In the genomic region with DNA sequence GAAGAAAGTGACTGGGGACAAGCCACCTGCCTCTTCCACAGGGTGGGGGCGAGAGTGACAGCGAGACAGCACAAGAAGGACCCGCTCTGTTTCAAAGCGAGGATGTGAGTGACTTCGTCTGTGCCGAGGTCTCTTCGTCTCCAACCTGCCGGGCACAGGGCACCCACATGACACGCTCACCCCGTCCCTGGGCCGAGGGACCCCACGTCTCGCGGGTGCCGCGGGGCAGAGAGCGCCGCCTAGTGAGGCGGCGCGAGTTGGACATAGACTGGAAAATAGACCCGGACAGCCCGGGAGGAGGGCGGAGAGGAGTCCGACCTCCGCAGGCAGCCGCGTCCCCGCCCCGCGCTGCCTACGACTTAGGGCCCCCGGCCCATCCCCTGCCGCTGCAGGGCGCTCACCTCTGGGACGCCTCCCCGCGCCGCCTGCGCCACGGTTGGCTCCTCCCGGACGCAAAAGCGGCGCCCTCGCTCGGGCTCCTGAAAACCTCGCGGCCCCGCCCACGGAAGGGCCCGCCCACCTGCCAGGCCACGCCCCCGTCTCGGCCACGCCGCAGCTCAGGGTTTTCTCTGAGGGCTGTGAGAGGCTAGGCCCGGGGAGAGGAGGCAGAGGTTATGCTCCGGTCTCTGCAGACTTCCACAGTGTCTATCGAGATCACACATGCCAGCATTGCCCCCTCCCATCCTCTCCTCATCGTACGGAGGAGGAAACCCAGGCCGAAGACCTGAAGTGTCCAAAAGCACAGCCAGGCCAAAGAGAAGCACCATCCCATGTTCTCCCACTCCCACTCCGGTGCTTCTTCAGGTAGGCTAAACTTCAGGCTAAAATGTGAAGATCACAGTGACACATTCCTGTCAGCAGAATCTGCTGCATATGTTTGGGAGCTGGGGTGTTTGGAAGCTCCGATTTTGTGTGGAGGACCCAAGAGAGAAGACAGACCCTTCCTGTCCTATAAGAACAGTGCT, we compare ENCODE assay signal across 8 cellular contexts. TPM values are rescaled to one million over a fixed set of nuclear protein-coding genes. Genes with fewer than 3 reads are reported as not detected.
DNase-seq lines count a peak whose midpoint lies in the region; TF ChIP-seq lines count a peak whose summit lies in the region.

A gene with protein sequence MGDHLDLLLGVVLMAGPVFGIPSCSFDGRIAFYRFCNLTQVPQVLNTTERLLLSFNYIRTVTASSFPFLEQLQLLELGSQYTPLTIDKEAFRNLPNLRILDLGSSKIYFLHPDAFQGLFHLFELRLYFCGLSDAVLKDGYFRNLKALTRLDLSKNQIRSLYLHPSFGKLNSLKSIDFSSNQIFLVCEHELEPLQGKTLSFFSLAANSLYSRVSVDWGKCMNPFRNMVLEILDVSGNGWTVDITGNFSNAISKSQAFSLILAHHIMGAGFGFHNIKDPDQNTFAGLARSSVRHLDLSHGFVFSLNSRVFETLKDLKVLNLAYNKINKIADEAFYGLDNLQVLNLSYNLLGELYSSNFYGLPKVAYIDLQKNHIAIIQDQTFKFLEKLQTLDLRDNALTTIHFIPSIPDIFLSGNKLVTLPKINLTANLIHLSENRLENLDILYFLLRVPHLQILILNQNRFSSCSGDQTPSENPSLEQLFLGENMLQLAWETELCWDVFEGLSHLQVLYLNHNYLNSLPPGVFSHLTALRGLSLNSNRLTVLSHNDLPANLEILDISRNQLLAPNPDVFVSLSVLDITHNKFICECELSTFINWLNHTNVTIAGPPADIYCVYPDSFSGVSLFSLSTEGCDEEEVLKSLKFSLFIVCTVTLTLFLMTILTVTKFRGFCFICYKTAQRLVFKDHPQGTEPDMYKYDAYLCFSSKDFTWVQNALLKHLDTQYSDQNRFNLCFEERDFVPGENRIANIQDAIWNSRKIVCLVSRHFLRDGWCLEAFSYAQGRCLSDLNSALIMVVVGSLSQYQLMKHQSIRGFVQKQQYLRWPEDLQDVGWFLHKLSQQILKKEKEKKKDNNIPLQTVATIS (minus strand): TSS at position 454 of the 965 bp plus-strand sequence. CDS start 30,217 bp downstream, outside the sequence.

- H2AFZ ChIP-seq in GM23248: peak within 1 kb of the TSS; percentile 82

- no peak within 1 kb of the TSS for H3K27ac ChIP-seq in DOHH2 (ENCODE audit: low read depth, low read length)
- H3K27ac ChIP-seq in GM23248: no peak within 1 kb of the TSS
- peak within 1 kb of the TSS; percentile 80 for H3K27ac ChIP-seq in suprapubic skin

- H3K4me3 ChIP-seq in DOHH2 (ENCODE audit: low read length) (peak within 1 kb of the TSS; percentile 57), GM23248 (peak within 1 kb of the TSS; percentile 83), suprapubic skin (peak within 1 kb of the TSS; percentile 68)

- DNase-seq in GM23248 (peak; percentile 78), LHCN-M2 (ENCODE audit: low read depth) (peak; percentile 29), SIG-M5 (lab: John Stamatoyannopoulos, UW) (peak; percentile 33), activated gamma-delta T cell (lab: John Stamatoyannopoulos, UW) (peak; percentile 68), germinal center (ENCODE audit: low spot score) (peak; percentile 87), nucleus accumbens (lab: John Stamatoyannopoulos, UW) (peak in 49 of 56 donors; percentile 20 to 83 (median 54)), suprapubic skin (ENCODE audit: low spot score in 2 of 2) (peak; percentile 89 to 94)

- H3K4me1 ChIP-seq in DOHH2 (ENCODE audit: control insufficient read depth, low read length) (peaks cover 6% of the 10 kb centered on the region), GM23248 (ENCODE audit: insufficient read depth) (peaks cover 3% of the 10 kb centered on the region), suprapubic skin (peaks cover 47% of the 10 kb centered on the region)

- TF ChIP-seq CTCF in DOHH2 (IDR thresholded peaks at IDR 0.05; ENCODE audit: low read depth, low read length, poor library complexity, severe bottlenecking): peak; percentile 59
- peak; percentile 38 to 71 for TF ChIP-seq CTCF in suprapubic skin (IDR thresholded peaks at IDR 0.05)

- H3K4me2 ChIP-seq in DOHH2 (ENCODE audit: low read length) (peak within 1 kb of the TSS; percentile 51), GM23248 (ENCODE audit: unreplicated experiment) (peak within 1 kb of the TSS; percentile 59)

- 14 to 31% methylated on average over 29 to 60 of the region's 65 CpGs for WGBS in GM23248 (ENCODE audit: low coverage in 1 of 2, low lambda C conversion rate in 2 of 2, missing lambda C conversion rate in 2 of 2), 2 experiments
- 30% methylated on average over 4 of the region's 65 CpGs for WGBS in suprapubic skin

- H3K79me2 ChIP-seq in DOHH2 (ENCODE audit: control insufficient read depth, low read length): no peaks in the 10 kb centered on the region
- no peaks in the 10 kb centered on the region for H3K79me2 ChIP-seq in GM23248 (ENCODE audit: insufficient read depth)

- no peaks in the 10 kb centered on the region for H3K36me3 ChIP-seq in DOHH2 (ENCODE audit: control insufficient read depth, low read length)
- H3K36me3 ChIP-seq in GM23248 (ENCODE audit: low read depth): no peaks in the 10 kb centered on the region
- H3K36me3 ChIP-seq in suprapubic skin: no peaks in the 10 kb centered on the region

- no peaks in the 10 kb centered on the region for H4K20me1 ChIP-seq in DOHH2 (ENCODE audit: control insufficient read depth, insufficient read depth, low read depth, low read length)
- no peaks in the 10 kb centered on the region for H4K20me1 ChIP-seq in GM23248 (ENCODE audit: insufficient read depth)

- TF ChIP-seq EP300 in suprapubic skin (IDR thresholded peaks at IDR 0.05): no peak

- no peaks in the 10 kb centered on the region for H3F3A ChIP-seq in DOHH2 (ENCODE audit: control insufficient read depth, insufficient read depth)
- no peaks in the 10 kb centered on the region for H3F3A ChIP-seq in GM23248 (ENCODE audit: insufficient read depth)

- in situ Hi-C loops in GM23248 (cut with MboI): no loop called here

- no peak for TF ChIP-seq POLR2A in suprapubic skin (IDR thresholded peaks at IDR 0.05)

- 0 out of 2 replicates have a peak within 1 kb of the TSS, but pooled peaks have one; percentile 34 for H3K9ac ChIP-seq in GM23248

- H3K9me2 ChIP-seq in DOHH2 (replicated peaks; ENCODE audit: control insufficient read depth, low read length) (no peaks in the 10 kb centered on the region), GM23248 (ENCODE audit: insufficient read depth) (no peaks in the 10 kb centered on the region)

- H3K27me3 ChIP-seq in DOHH2 (ENCODE audit: control insufficient read depth, low read length) (0 out of 2 replicates have a peak, but pooled peaks cover 3% of the 10 kb centered on the region), GM23248 (replicated peaks; ENCODE audit: insufficient read depth) (0 out of 2 replicates have a peak, but pooled peaks cover 4% of the 10 kb centered on the region), suprapubic skin (no peaks in the 10 kb centered on the region)

- H3K9me3 ChIP-seq in DOHH2 (ENCODE audit: control insufficient read depth, insufficient read depth, low read length) (0 out of 2 replicates have a peak, but pooled peaks cover 4% of the 10 kb centered on the region), GM23248 (ENCODE audit: low read depth) (no peaks in the 10 kb centered on the region), suprapubic skin (no peaks in the 10 kb centered on the region)

RNA-seq across cellular contexts. Expression of the gene that starts here (rescaled TPM):
- total RNA-seq in GM23248 (2014; rRNA removed; shearing (Covaris generic)): not detected in 2 replicates
- 0.16 TPM in 1 of 2 replicates, not detected in the other for polyA plus RNA-seq in GM23248 (2016; fragmentation: Nextera tagmentation; extraction: Ambion mirVana)
- total RNA-seq in LHCN-M2 (2014; rRNA removed) (0.11 and 0.13 TPM in 2 replicates), suprapubic skin (10 to 100 TPM in 3 of 4 donors, 1 to 10 TPM in 1; 8.2 to 14.5 (median 12.3) TPM)
- polyA plus RNA-seq in LHCN-M2 (2012): 0.26 TPM

Comparison
In these comparisons a context has a peak if more than half of its experiments do, and no peak if none do; other contexts are left out.
1. Peak in DNase-seq, H3K4me3 ChIP-seq, H3K9ac ChIP-seq and H3K4me2 ChIP-seq in GM23248; RNA of the gene not detected or under 1 TPM.
2. Peak in DNase-seq in LHCN-M2; RNA of the gene not detected or under 1 TPM.
3. DNase-seq: peak in every context shown above with its lines; median percentile 92 in suprapubic skin; 87 in germinal center; 78 in GM23248; 68 in activated gamma-delta T cell; 54 in nucleus accumbens; 33 in SIG-M5; 29 in LHCN-M2.